Comparison of ENCODE assay signal across 22 cellular contexts in the genomic region with DNA sequence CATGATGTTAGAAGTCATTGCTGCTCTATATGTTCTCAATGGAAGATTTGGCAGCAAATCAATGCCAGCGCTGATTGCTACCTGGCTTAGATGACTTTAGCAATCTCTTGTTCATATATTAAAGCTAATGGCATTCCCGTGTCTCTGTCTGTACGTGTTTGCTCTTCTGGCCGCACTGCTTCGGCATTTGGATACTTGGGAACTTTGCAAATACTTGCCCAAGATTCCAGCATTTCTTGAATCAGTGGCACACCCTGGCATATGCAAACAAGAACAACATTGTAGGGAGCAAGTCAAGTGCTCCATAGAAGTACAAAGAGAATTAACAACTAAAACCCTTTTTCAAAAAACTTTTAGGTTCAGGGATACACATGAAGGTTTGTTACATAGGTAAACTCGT.
"Had no signal": no experiment of that assay in that cellular context is flagged by ENCODE, and none has a peak within 500 bp of the region (broad histone marks: within the 10 kb centered on the region; RNA-seq: fewer than 3 reads in every experiment).

No MANE protein-coding gene starts in this region.

- H3K4me1 ChIP-seq: gastrocnemius medialis, left ventricle myocardium inferior, spleen had no signal

- H3K27me3 ChIP-seq: gastrocnemius medialis, spleen had no signal

- H3K4me3 ChIP-seq: coronary artery, dorsolateral prefrontal cortex, gastrocnemius medialis, heart right ventricle, left ventricle myocardium inferior, mucosa of descending colon, spleen had no signal

- ATAC-seq: gastrocnemius medialis; heart right ventricle; mucosa of descending colon; naive thymus-derived CD8-positive, alpha-beta T cell; sciatic nerve; stimulated activated naive B cell treated with anti-CD40 and anti-IgM and Interleukin-4, amounts not matched to agents 10 μg/mL and 1 μg/mL and 100 μg/mL, for 72 hours; stimulated activated naive CD8-positive, alpha-beta T cell treated with anti-CD3 and anti-CD28 coated beads, Interleukin-15, amount 100 ng/mL, for 72 hours had no signal

- DNase-seq: caudate nucleus; dorsolateral prefrontal cortex; effector memory CD4-positive, alpha-beta T cell; erythroblast; gastrocnemius medialis; heart right ventricle; hypothalamus; left ventricle myocardium inferior; mucosa of descending colon; naive thymus-derived CD8-positive, alpha-beta T cell; posterior cingulate gyrus; spleen; stimulated activated CD4-positive, alpha-beta T cell treated with anti-CD3 and anti-CD28 coated beads, Interleukin-15, amount 100 ng/mL, for 24 hours; stimulated activated CD4-positive, alpha-beta T cell treated with anti-CD3 and anti-CD28 coated beads, Interleukin-1b, Interleukin-23, amount 100 ng/mL, for 48 hours; stimulated activated CD4-positive, alpha-beta T cell treated with anti-CD3 and anti-CD28 coated beads, Interleukin-4, amount 100 ng/mL, for 4 hours; stimulated activated naive B cell treated with anti-CD40 and anti-IgM and Interleukin-4, amounts not matched to agents 10 μg/mL and 1 μg/mL and 100 μg/mL, for 72 hours; stimulated activated naive CD8-positive, alpha-beta T cell treated with anti-CD3 and anti-CD28 coated beads, Interleukin-15, amount 100 ng/mL, for 72 hours; trophoblast cell had no signal

- H3K36me3 ChIP-seq: gastrocnemius medialis, heart right ventricle, left ventricle myocardium inferior, spleen had no signal

- H3K27ac ChIP-seq: coronary artery, dorsolateral prefrontal cortex, gastrocnemius medialis, heart right ventricle, left ventricle myocardium inferior, spleen had no signal

- H3K9me3 ChIP-seq: gastrocnemius medialis, heart right ventricle, left ventricle myocardium inferior, mucosa of descending colon, spleen had no signal

- FAIRE-seq: islet of Langerhans, urothelium cell line had no signal
